Comparison of ENCODE assay signal across 10 cellular contexts in genomic region chr22:45211435-45211834, GRCh38. TPM values are rescaled to one million over a fixed set of nuclear protein-coding genes. Genes with fewer than 3 reads are reported as not detected.
DNase-seq lines count a peak whose midpoint lies in the region; ATAC-seq and TF ChIP-seq lines count a peak whose summit lies in the region.
"Had no signal": no experiment of that assay in that cellular context is flagged by ENCODE, and none has a peak within 500 bp of the region (broad histone marks: within the 10 kb centered on the region; RNA-seq: fewer than 3 reads in every experiment).

No MANE protein-coding gene starts in this region.

- DNase-seq in GM23338 (ENCODE audit: low spot score): no peak
- DNase-seq in ascending aorta (ENCODE audit: low spot score in 2 of 2): peak in 1 of 2 donors; percentile 60
- DNase-seq in SIG-M5 (lab: John Stamatoyannopoulos, UW): no peak
- no peak for DNase-seq in activated CD4-positive, alpha-beta T cell treated with anti-CD3 and anti-CD28 coated beads, Interleukin-2, amount 10 ng/mL, durations not matched to agents 7 days and 5 days
- DNase-seq in A172 (ENCODE audit: low spot score): no peak
- no peak for DNase-seq in NK-92 treated with Interleukin-12 subunit alpha and Interleukin-12 subunit beta, amount 100 ng/mL, for 24 hours (lab: John Stamatoyannopoulos, UW)
- DNase-seq: activated naive CD4-positive, alpha-beta T cell treated with anti-CD3 and anti-CD28 coated beads for 36 hours had no signal

- H2AFZ ChIP-seq in GM23338: no peak overlapping the region

- H3K9me3 Mint-ChIP-seq in GM23338: no peaks in the 10 kb centered on the region
- H3K9me3 Mint-ChIP-seq in activated CD4-positive, alpha-beta T cell treated with anti-CD3 and anti-CD28 coated beads, Interleukin-2, amount 10 ng/mL, durations not matched to agents 7 days and 5 days: no peaks in the 10 kb centered on the region
- H3K9me3 Mint-ChIP-seq: activated naive CD4-positive, alpha-beta T cell treated with anti-CD3 and anti-CD28 coated beads for 36 hours; T-helper 2 cell treated with Interferon-gamma antibody and Interleukin-4, amounts not matched to agents 5 μg/mL and 100 μg/mL, for 36 hours had no signal

- peaks cover 34% of the 10 kb centered on the region for H3K4me1 Mint-ChIP-seq in GM23338
- no peaks in the 10 kb centered on the region for H3K4me1 Mint-ChIP-seq in activated CD4-positive, alpha-beta T cell treated with anti-CD3 and anti-CD28 coated beads, Interleukin-2, amount 10 ng/mL, durations not matched to agents 7 days and 5 days

- peaks cover 6% of the 10 kb centered on the region; the same call in 2 of the 3 replicates for H3K36me3 Mint-ChIP-seq in GM23338 (ENCODE audit: low read depth)
- no peaks in the 10 kb centered on the region for H3K36me3 Mint-ChIP-seq in activated CD4-positive, alpha-beta T cell treated with anti-CD3 and anti-CD28 coated beads, Interleukin-2, amount 10 ng/mL, durations not matched to agents 7 days and 5 days (ENCODE audit: low read depth)

- ATAC-seq in GM23338: no peak

- H3K27me3 ChIP-seq in GM23338 (ENCODE audit: insufficient read depth) (no peaks in the 10 kb centered on the region), ascending aorta (no peaks in the 10 kb centered on the region)

- H3K36me3 ChIP-seq in GM23338 (ENCODE audit: insufficient read depth) (no peaks in the 10 kb centered on the region), ascending aorta (no peaks in the 10 kb centered on the region), mesodermal cell (ENCODE audit: control insufficient read depth, insufficient read depth, low read length) (peaks cover 14% of the 10 kb centered on the region)

- H3K27ac Mint-ChIP-seq in GM23338: peak overlapping the region; percentile 80
- no peak overlapping the region for H3K27ac Mint-ChIP-seq in activated CD4-positive, alpha-beta T cell treated with anti-CD3 and anti-CD28 coated beads, Interleukin-2, amount 10 ng/mL, durations not matched to agents 7 days and 5 days
- H3K27ac Mint-ChIP-seq: activated naive CD4-positive, alpha-beta T cell treated with anti-CD3 and anti-CD28 coated beads for 36 hours; T-helper 2 cell treated with Interferon-gamma antibody and Interleukin-4, amounts not matched to agents 5 μg/mL and 100 μg/mL, for 36 hours had no signal

- H3K27ac ChIP-seq in GM23338 (ENCODE audit: low read depth) (no peak overlapping the region), ascending aorta (peak overlapping the region; percentile 70 to 71), mesodermal cell (ENCODE audit: low read depth, low read length, severe bottlenecking) (peak overlapping the region; percentile 68), temporal lobe (ENCODE audit: low read depth, low read length) (peak overlapping the region; percentile 100)

- H3K4me1 ChIP-seq in GM23338 (ENCODE audit: insufficient read depth) (peaks cover 10% of the 10 kb centered on the region), ascending aorta (peaks cover 14 to 42% of the 10 kb centered on the region in 2 donors), mesodermal cell (ENCODE audit: control insufficient read depth, insufficient read depth, low read length, poor library complexity, severe bottlenecking) (peaks cover 36% of the 10 kb centered on the region)

- no peak overlapping the region for H3K4me3 ChIP-seq in GM23338
- H3K4me3 ChIP-seq in ascending aorta: peak overlapping the region; percentile 56 to 59
- no peak overlapping the region for H3K4me3 ChIP-seq in mesodermal cell (ENCODE audit: extremely low read depth, insufficient read depth, low read length, poor library complexity, severe bottlenecking)

- TF ChIP-seq CTCF in GM23338 (conservative IDR thresholded peaks at IDR 0.05; ENCODE audit: low read depth in 2 of 2) (no peak), ascending aorta (IDR thresholded peaks at IDR 0.05) (no peak)

- intact Hi-C loops in ascending aorta (cut with DNase I): no loop called here

- CTCF ChIA-PET in activated CD4-positive, alpha-beta T cell treated with anti-CD3 and anti-CD28 coated beads, Interleukin-2, amount 10 ng/mL, durations not matched to agents 7 days and 5 days (lab: Charles Lee): no interaction called here

- H3K79me2 ChIP-seq in GM23338 (replicated peaks; ENCODE audit: insufficient read depth): peaks cover 24% of the 10 kb centered on the region

- POLR2A ChIA-PET in activated CD4-positive, alpha-beta T cell treated with anti-CD3 and anti-CD28 coated beads, Interleukin-2, amount 10 ng/mL, durations not matched to agents 7 days and 5 days (lab: Charles Lee): no interaction called here

- H3K9me3 ChIP-seq in ascending aorta (no peaks in the 10 kb centered on the region), mesodermal cell (ENCODE audit: control insufficient read depth, low read length) (no peaks in the 10 kb centered on the region)

- peaks cover 7% of the 10 kb centered on the region for H3K27me3 Mint-ChIP-seq in GM23338 (ENCODE audit: insufficient read depth, low read depth, poor library complexity)
- H3K27me3 Mint-ChIP-seq in activated CD4-positive, alpha-beta T cell treated with anti-CD3 and anti-CD28 coated beads, Interleukin-2, amount 10 ng/mL, durations not matched to agents 7 days and 5 days: no peaks in the 10 kb centered on the region

- peaks cover 12% of the 10 kb centered on the region for H4K20me1 ChIP-seq in GM23338 (replicated peaks; ENCODE audit: insufficient read depth)

- WGBS in mesodermal cell (ENCODE audit: insufficient coverage in 2 of 2), 2 experiments: 89 to 95% methylated on average over 8 of the region's 8 CpGs

- H3K4me2 ChIP-seq in GM23338: no peak overlapping the region

- H3K4me3 Mint-ChIP-seq in GM23338: peak overlapping the region; percentile 36; the same call in 1 of the 3 replicates
- no peak overlapping the region for H3K4me3 Mint-ChIP-seq in activated CD4-positive, alpha-beta T cell treated with anti-CD3 and anti-CD28 coated beads, Interleukin-2, amount 10 ng/mL, durations not matched to agents 7 days and 5 days
- H3K4me3 Mint-ChIP-seq: activated naive CD4-positive, alpha-beta T cell treated with anti-CD3 and anti-CD28 coated beads for 36 hours; T-helper 2 cell treated with Interferon-gamma antibody and Interleukin-4, amounts not matched to agents 5 μg/mL and 100 μg/mL, for 36 hours had no signal

- no peaks in the 10 kb centered on the region for H3K9me2 ChIP-seq in GM23338 (ENCODE audit: insufficient read depth)

- H3F3A ChIP-seq in GM23338 (replicated peaks; ENCODE audit: low read depth): no peaks in the 10 kb centered on the region; the same call in 1 of the 2 replicates

TF ChIP-seq in GM23338, 12 proteins besides CTCF, POLR2A, EP300 and RAD21:
- no peak for TF ChIP-seq EZH2 (IDR thresholded peaks at IDR 0.05; ENCODE audit: low read depth, unreplicated experiment)
- TF ChIP-seq EZH2phosphoT487 (IDR thresholded peaks at IDR 0.05; ENCODE audit: unreplicated experiment): no peak
- no peak for TF ChIP-seq POLR2AphosphoS5 (IDR thresholded peaks at IDR 0.05; ENCODE audit: low read depth)
- TF ChIP-seq, protein P1, sequence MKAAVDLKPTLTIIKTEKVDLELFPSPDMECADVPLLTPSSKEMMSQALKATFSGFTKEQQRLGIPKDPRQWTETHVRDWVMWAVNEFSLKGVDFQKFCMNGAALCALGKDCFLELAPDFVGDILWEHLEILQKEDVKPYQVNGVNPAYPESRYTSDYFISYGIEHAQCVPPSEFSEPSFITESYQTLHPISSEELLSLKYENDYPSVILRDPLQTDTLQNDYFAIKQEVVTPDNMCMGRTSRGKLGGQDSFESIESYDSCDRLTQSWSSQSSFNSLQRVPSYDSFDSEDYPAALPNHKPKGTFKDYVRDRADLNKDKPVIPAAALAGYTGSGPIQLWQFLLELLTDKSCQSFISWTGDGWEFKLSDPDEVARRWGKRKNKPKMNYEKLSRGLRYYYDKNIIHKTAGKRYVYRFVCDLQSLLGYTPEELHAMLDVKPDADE (IDR thresholded peaks at IDR 0.05): no peak
TF ChIP-seq in GM23338: peak in this region for 0.

RNA-seq across cellular contexts. Expression of gene KIAA0930, which starts 29.3 kb away (rescaled TPM):
- 78.6 and 81.8 TPM in 2 replicates for total RNA-seq in GM23338 (2014; rRNA removed; shearing (Covaris generic))
- polyA plus RNA-seq in GM23338 (2016; fragmentation: Nextera tagmentation; extraction: Ambion mirVana): 15.0 and 19.1 TPM in 2 replicates
- total RNA-seq in ascending aorta (60.0 TPM), temporal lobe (42.0 TPM)
- polyA plus RNA-seq in mesodermal cell (2013, experiment 1 of 2): 37.5 TPM
- 33.2 TPM for polyA plus RNA-seq in mesodermal cell (2013, experiment 2 of 2)
- total RNA-seq in activated CD4-positive, alpha-beta T cell treated with anti-CD3 and anti-CD28 coated beads, Interleukin-2, amount 10 ng/mL, durations not matched to agents 7 days and 5 days: 10 to 100 TPM; 13.3 to 17.8 TPM
- total RNA-seq in A172 (2014; rRNA removed; shearing (Covaris generic)): 83.1 and 92.5 TPM in 2 replicates

RNA-seq across cellular contexts. Expression of gene NUP50, which starts 47.7 kb away (rescaled TPM):
- total RNA-seq in GM23338 (2014; rRNA removed; shearing (Covaris generic)): 96.6 and 97.4 TPM in 2 replicates
- 43.7 and 45.9 TPM in 2 replicates for polyA plus RNA-seq in GM23338 (2016; fragmentation: Nextera tagmentation; extraction: Ambion mirVana)
- total RNA-seq in ascending aorta: 75.8 TPM
- polyA plus RNA-seq in mesodermal cell (2013, experiment 1 of 2): 49.6 TPM
- 58.2 TPM for polyA plus RNA-seq in mesodermal cell (2013, experiment 2 of 2)
- total RNA-seq in temporal lobe: 37.6 TPM
- 100 to 1,000 TPM; 180 to 183 TPM for total RNA-seq in activated CD4-positive, alpha-beta T cell treated with anti-CD3 and anti-CD28 coated beads, Interleukin-2, amount 10 ng/mL, durations not matched to agents 7 days and 5 days
- total RNA-seq in A172 (2014; rRNA removed; shearing (Covaris generic)): 45.7 and 51.5 TPM in 2 replicates

Comparison
In these comparisons a context has a peak if more than half of its experiments do, and no peak if none do; other contexts are left out.
1. H3K4me3 ChIP-seq: peak in ascending aorta (2 of 2); none in GM23338 (single experiment) and mesodermal cell (single experiment).